ENCODE assay signal across 21 cellular contexts in the genomic region with DNA sequence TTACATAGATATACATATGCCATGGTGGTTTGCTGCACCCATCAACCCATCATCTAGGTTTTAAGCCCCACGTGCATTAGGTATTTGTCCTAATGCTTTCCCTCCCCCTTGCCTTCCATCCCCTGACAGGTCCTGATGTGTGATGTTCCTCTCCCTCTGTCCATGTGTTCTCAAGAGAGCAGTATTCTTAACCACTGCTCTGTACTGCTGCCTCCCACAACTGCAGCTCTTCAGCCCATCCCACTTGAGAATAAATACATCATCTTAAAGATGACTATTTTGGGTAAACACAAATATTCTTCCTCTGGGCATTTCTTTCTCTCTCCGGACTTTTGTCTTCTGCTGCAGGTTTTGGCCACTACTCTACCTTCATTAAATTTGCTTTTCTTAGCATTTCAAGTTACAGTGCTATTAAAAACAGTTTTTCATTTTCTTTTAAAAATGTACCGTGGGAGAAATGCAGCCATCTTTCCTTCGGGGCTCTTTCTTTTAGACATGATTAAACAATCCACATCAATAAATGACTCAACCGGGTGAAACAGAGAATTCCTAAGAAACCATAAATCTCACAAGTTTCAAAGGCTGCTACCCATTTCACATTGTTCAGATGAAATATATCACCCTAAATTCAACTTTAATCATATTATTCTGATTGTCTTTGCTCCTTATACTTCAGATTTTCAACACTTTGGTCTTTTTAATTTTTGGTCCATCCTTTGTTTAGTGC.
"Had no signal": no experiment of that assay in that cellular context is flagged by ENCODE, and none has a peak within 500 bp of the region (broad histone marks: within the 10 kb centered on the region; RNA-seq: fewer than 3 reads in every experiment).

No MANE protein-coding gene starts in this region.

- H3K9me3 Mint-ChIP-seq: stimulated activated memory B cell treated with anti-CD40 and anti-IgM and Interleukin-4, amounts not matched to agents 10 μg/mL and 1 μg/mL and 100 μg/mL, for 72 hours had no signal

- ATAC-seq: effector memory CD8-positive, alpha-beta T cell; left cardiac atrium; natural killer cell treated with Interleukin-12 subunit alpha and Interleukin-12 subunit beta and Interleukin-15 and Interleukin-18, amount 100 ng/mL, for 72 hours; stimulated activated memory B cell treated with anti-CD40 and anti-IgM and Interleukin-4, amounts not matched to agents 10 μg/mL and 1 μg/mL and 100 μg/mL, for 72 hours; upper lobe of right lung had no signal

- H3K4me3 Mint-ChIP-seq: activated CD4-positive, alpha-beta T cell treated with anti-CD3 and anti-CD28 coated beads, Interleukin-2, amount 10 ng/mL, durations not matched to agents 7 days and 5 days; effector memory CD8-positive, alpha-beta T cell; natural killer cell treated with Interleukin-12 subunit alpha and Interleukin-12 subunit beta and Interleukin-15 and Interleukin-18, amount 100 ng/mL, for 72 hours; stimulated activated memory B cell treated with anti-CD40 and anti-IgM and Interleukin-4, amounts not matched to agents 10 μg/mL and 1 μg/mL and 100 μg/mL, for 72 hours; T-helper 2 cell treated with Interferon-gamma antibody and Interleukin-4, amounts not matched to agents 5 μg/mL and 100 μg/mL, for 36 hours had no signal

- H3K4me1 ChIP-seq: esophagus squamous epithelium, spleen, testis, upper lobe of right lung had no signal

- H3K36me3 Mint-ChIP-seq: natural killer cell treated with Interleukin-12 subunit alpha and Interleukin-12 subunit beta and Interleukin-15 and Interleukin-18, amount 100 ng/mL, for 72 hours; stimulated activated memory B cell treated with anti-CD40 and anti-IgM and Interleukin-4, amounts not matched to agents 10 μg/mL and 1 μg/mL and 100 μg/mL, for 72 hours had no signal

- H3K27ac Mint-ChIP-seq: activated CD4-positive, alpha-beta T cell treated with anti-CD3 and anti-CD28 coated beads, Interleukin-2, amount 10 ng/mL, durations not matched to agents 7 days and 5 days; effector memory CD8-positive, alpha-beta T cell; natural killer cell treated with Interleukin-12 subunit alpha and Interleukin-12 subunit beta and Interleukin-15 and Interleukin-18, amount 100 ng/mL, for 72 hours; stimulated activated memory B cell treated with anti-CD40 and anti-IgM and Interleukin-4, amounts not matched to agents 10 μg/mL and 1 μg/mL and 100 μg/mL, for 72 hours; T-helper 2 cell treated with Interferon-gamma antibody and Interleukin-4, amounts not matched to agents 5 μg/mL and 100 μg/mL, for 36 hours had no signal

- H3K4me3 ChIP-seq: cardiac muscle cell, esophagus squamous epithelium, spleen, testis, upper lobe of right lung had no signal

- H3K4me1 Mint-ChIP-seq: activated CD4-positive, alpha-beta T cell treated with anti-CD3 and anti-CD28 coated beads, Interleukin-2, amount 10 ng/mL, durations not matched to agents 7 days and 5 days; stimulated activated memory B cell treated with anti-CD40 and anti-IgM and Interleukin-4, amounts not matched to agents 10 μg/mL and 1 μg/mL and 100 μg/mL, for 72 hours had no signal

- DNase-seq: activated CD4-positive, alpha-beta T cell treated with anti-CD3 and anti-CD28 coated beads, Interleukin-2, amount 10 ng/mL, durations not matched to agents 7 days and 5 days; activated CD8-positive, alpha-beta memory T cell treated with anti-CD3 and anti-CD28 coated beads, Interleukin-2, amount 50 U/mL, for 48 hours; activated effector memory CD4-positive, alpha-beta T cell treated with anti-CD3 and anti-CD28 coated beads, Interleukin-2, amount 50 U/mL, for 16 hours; activated naive CD4-positive, alpha-beta T cell treated with anti-CD3 and anti-CD28 coated beads, Interleukin-2, amount 50 U/mL, for 16 hours; activated T-cell treated with anti-CD3 and anti-CD28 coated beads, Interleukin-2, amount 50 U/mL, for 48 hours; effector memory CD8-positive, alpha-beta T cell; esophagus squamous epithelium; foreskin melanocyte; glutamatergic neuron; hippocampal formation; left cardiac atrium; occipital lobe; posterior cingulate gyrus; spleen; stimulated activated CD4-positive, alpha-beta T cell treated with anti-CD3 and anti-CD28 coated beads, Interleukin-4, amount 100 ng/mL, for 4 hours; testis; upper lobe of right lung had no signal

- H3K27ac ChIP-seq: cardiac muscle cell, esophagus squamous epithelium, spleen, testis, upper lobe of right lung had no signal

- H3K36me3 ChIP-seq: cardiac muscle cell, esophagus squamous epithelium, spleen, upper lobe of right lung had no signal

- H3K27me3 ChIP-seq: cardiac muscle cell, esophagus squamous epithelium, spleen, testis, upper lobe of right lung had no signal

- H3K9me3 ChIP-seq: esophagus squamous epithelium, testis, upper lobe of right lung had no signal

- H3K27me3 Mint-ChIP-seq: activated CD4-positive, alpha-beta T cell treated with anti-CD3 and anti-CD28 coated beads, Interleukin-2, amount 10 ng/mL, durations not matched to agents 7 days and 5 days; effector memory CD8-positive, alpha-beta T cell; natural killer cell treated with Interleukin-12 subunit alpha and Interleukin-12 subunit beta and Interleukin-15 and Interleukin-18, amount 100 ng/mL, for 72 hours; stimulated activated memory B cell treated with anti-CD40 and anti-IgM and Interleukin-4, amounts not matched to agents 10 μg/mL and 1 μg/mL and 100 μg/mL, for 72 hours had no signal
